22 cellular contexts compared by ENCODE assay signal in the genomic region with DNA sequence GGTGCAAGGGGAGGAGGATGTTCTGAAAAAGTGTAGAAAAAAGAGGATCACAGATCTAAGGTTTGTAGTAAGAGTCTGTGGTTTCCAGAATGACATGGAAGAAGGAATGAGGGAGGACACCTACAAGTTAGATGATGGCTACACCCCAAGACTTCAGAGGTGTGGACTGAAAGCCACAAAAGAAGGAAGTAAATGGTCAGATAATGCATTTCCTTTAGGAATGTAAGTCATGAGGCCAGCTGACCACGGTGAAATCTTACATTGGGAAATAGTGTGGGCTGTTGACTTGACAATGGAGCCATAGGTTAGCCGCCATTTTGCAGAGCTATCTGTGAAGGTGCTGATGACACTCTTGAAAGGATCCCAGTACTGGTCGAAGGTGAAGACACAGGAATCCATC. TPM values are rescaled to one million over a fixed set of nuclear protein-coding genes. Genes with fewer than 3 reads are reported as not detected.
DNase-seq lines count a peak whose midpoint lies in the region; ATAC-seq and TF ChIP-seq lines count a peak whose summit lies in the region.
"Had no signal": no experiment of that assay in that cellular context is flagged by ENCODE, and none has a peak within 500 bp of the region (broad histone marks: within the 10 kb centered on the region; RNA-seq: fewer than 3 reads in every experiment).

No MANE protein-coding gene starts in this region.

- no peak overlapping the region for H2BK120ac ChIP-seq in neuronal stem cell (ENCODE audit: low read depth, low read length)

- peaks cover 2% of the 10 kb centered on the region for H3K4me1 Mint-ChIP-seq in activated CD4-positive, alpha-beta T cell treated with anti-CD3 and anti-CD28 coated beads for 36 hours

- no peaks in the 10 kb centered on the region for H3K79me1 ChIP-seq in neuronal stem cell (ENCODE audit: low read depth, low read length)

- H3K36me3 ChIP-seq in WERI-Rb-1 (no peaks in the 10 kb centered on the region), osteoblast (ENCODE audit: insufficient read depth, low read length) (no peaks in the 10 kb centered on the region), neuronal stem cell (replicated peaks in 1 of 2; ENCODE audit: control insufficient read depth in 2 of 2, insufficient read depth in 2 of 2, low read length in 2 of 2) (no peaks in the 10 kb centered on the region)
- H3K36me3 ChIP-seq: BLaER1 treated with 17β-estradiol and CSF1 and Interleukin-3, amounts not matched to agents 10 nM and 100 nM; MG63 had no signal

- no peaks in the 10 kb centered on the region for H4K20me1 ChIP-seq in osteoblast (ENCODE audit: insufficient read depth, low read length)
- H4K20me1 ChIP-seq: BLaER1 treated with 17β-estradiol and CSF1 and Interleukin-3, amounts not matched to agents 10 nM and 100 nM had no signal

- H2AFZ ChIP-seq in osteoblast (ENCODE audit: low read length) (no peak overlapping the region), neuronal stem cell (ENCODE audit: low read length) (no peak overlapping the region)

- H2AK5ac ChIP-seq in neuronal stem cell (ENCODE audit: low read depth, low read length) = no peak overlapping the region

- H3K27me3 ChIP-seq in WERI-Rb-1 (ENCODE audit: insufficient read depth, low read depth, severe bottlenecking) = no peaks in the 10 kb centered on the region
- no peaks in the 10 kb centered on the region for H3K27me3 ChIP-seq in osteoblast (ENCODE audit: insufficient read depth, low read length)
- H3K27me3 ChIP-seq in neuronal stem cell (ENCODE audit: control insufficient read depth in 3 of 3, insufficient read depth in 3 of 3, low read depth in 1 of 3, low read length in 3 of 3) = peaks cover 0 to 2% (median 0%) of the 10 kb centered on the region in 3 experiments
- H3K27me3 ChIP-seq: BLaER1 treated with 17β-estradiol and CSF1 and Interleukin-3, amounts not matched to agents 10 nM and 100 nM; MG63 had no signal

- no peak overlapping the region for H2BK12ac ChIP-seq in neuronal stem cell (ENCODE audit: low read length)

- H3K9me3 ChIP-seq in WERI-Rb-1 (ENCODE audit: severe bottlenecking) (peaks cover 4% of the 10 kb centered on the region), osteoblast (ENCODE audit: low read depth, low read length) (peaks cover 5% of the 10 kb centered on the region), neuronal stem cell (replicated peaks in 1 of 2; ENCODE audit: control insufficient read depth in 2 of 2, insufficient read depth in 1 of 2, low read depth in 1 of 2, low read length in 2 of 2) (peaks cover 0 to 5% of the 10 kb centered on the region in 2 donors)

- H3K27ac Mint-ChIP-seq in activated CD4-positive, alpha-beta T cell treated with anti-CD3 and anti-CD28 coated beads for 36 hours = no peak overlapping the region
- H3K27ac Mint-ChIP-seq: CD4-positive, alpha-beta T cell had no signal

- H3K4me3 ChIP-seq in WERI-Rb-1 (ENCODE audit: low read depth, low read length) (no peak overlapping the region), osteoblast (ENCODE audit: insufficient read depth, low read length) (no peak overlapping the region), neuronal stem cell (ENCODE audit: low read length in 2 of 2) (no peak overlapping the region)
- H3K4me3 ChIP-seq: BLaER1 treated with 17β-estradiol and CSF1 and Interleukin-3, amounts not matched to agents 10 nM and 100 nM; MG63 had no signal

- no peaks in the 10 kb centered on the region for H3K4me1 ChIP-seq in osteoblast (ENCODE audit: insufficient read depth, low read length)
- no peaks in the 10 kb centered on the region for H3K4me1 ChIP-seq in neuronal stem cell (ENCODE audit: control insufficient read depth in 2 of 2, insufficient read depth in 1 of 2, low read depth in 1 of 2, low read length in 2 of 2)

- peak; percentile 17 for DNase-seq in HT1080 (ENCODE audit: low read depth)
- DNase-seq in WERI-Rb-1 = no peak
- peak; percentile 13 for DNase-seq in osteoblast (ENCODE audit: insufficient read length, low spot score, missing footprints)
- no peak for DNase-seq in activated CD4-positive, alpha-beta T cell treated with anti-CD3 and anti-CD28 coated beads for 36 hours
- no peak for DNase-seq in mucosa of gallbladder (ENCODE audit: low spot score)
- no peak for DNase-seq in neuronal stem cell (ENCODE audit: low spot score)
- DNase-seq: AML-193; CD4-positive, alpha-beta T cell; GOT3; HCEC 1CT; KBM-7; MG63; NCI-H2029; NCI-H446 treated with DMSO at 0.1 percent for 48 hours; NCI-H526; NK-92 treated with Interleukin-12 subunit alpha and Interleukin-12 subunit beta, amount 100 ng/mL, for 24 hours; SHP77 had no signal

- no peak overlapping the region for H4K91ac ChIP-seq in neuronal stem cell (ENCODE audit: low read depth, low read length, poor library complexity)

- CTCF ChIA-PET in activated CD4-positive, alpha-beta T cell treated with anti-CD3 and anti-CD28 coated beads for 36 hours (lab: Charles Lee) = interaction anchor here (0.6 kb wide), 1 partner anchor 98 kb away, joined by 3 read pairs; no protein-coding TSS in a partner anchor

- intact Hi-C loops in activated CD4-positive, alpha-beta T cell treated with anti-CD3 and anti-CD28 coated beads for 36 hours (cut with DNase I, micrococcal nuclease) = no loop called here

- H3K18ac ChIP-seq in neuronal stem cell (ENCODE audit: low read length) = no peak overlapping the region

- H3K4me2 ChIP-seq in osteoblast (ENCODE audit: insufficient read depth, low read length) = no peak overlapping the region
- H3K4me2 ChIP-seq in neuronal stem cell (ENCODE audit: insufficient read depth, low read length, poor library complexity, severe bottlenecking) = no peak overlapping the region

- no peak overlapping the region for H3K4me3 Mint-ChIP-seq in activated CD4-positive, alpha-beta T cell treated with anti-CD3 and anti-CD28 coated beads for 36 hours
- H3K4me3 Mint-ChIP-seq: CD4-positive, alpha-beta T cell had no signal

- no peak overlapping the region for H3K4ac ChIP-seq in neuronal stem cell (ENCODE audit: low read length)

- no peak overlapping the region for H3K23ac ChIP-seq in neuronal stem cell (ENCODE audit: low read depth, low read length, poor library complexity)

- H3K79me2 ChIP-seq in osteoblast (ENCODE audit: insufficient read depth, low read length) = no peaks in the 10 kb centered on the region

- no peak overlapping the region for H2BK15ac ChIP-seq in neuronal stem cell (ENCODE audit: low read length)

- WGBS in neuronal stem cell (ENCODE audit: extremely low coverage in 2 of 2, insufficient read length in 2 of 2, insufficient replicate concordance in 1 of 2), 2 donors = no CpG with 5 or more reads among the region's 3 CpGs

- peak overlapping the region; percentile 54 for H3K27ac ChIP-seq in WERI-Rb-1
- H3K27ac ChIP-seq in osteoblast (ENCODE audit: low read depth, low read length) = no peak overlapping the region
- H3K27ac ChIP-seq in neuronal stem cell (replicated peaks; ENCODE audit: low read length) = no peak overlapping the region
- H3K27ac ChIP-seq: BLaER1 treated with 17β-estradiol and CSF1 and Interleukin-3, amounts not matched to agents 10 nM and 100 nM; HL-60; RWPE1 had no signal

- H3K9me3 Mint-ChIP-seq in activated CD4-positive, alpha-beta T cell treated with anti-CD3 and anti-CD28 coated beads for 36 hours (ENCODE audit: low read depth) = no peaks in the 10 kb centered on the region
- H3K9me3 Mint-ChIP-seq: CD4-positive, alpha-beta T cell had no signal

- H4K8ac ChIP-seq in neuronal stem cell (ENCODE audit: low read depth, low read length) = no peak overlapping the region

- H3K14ac ChIP-seq in neuronal stem cell (ENCODE audit: low read length) = no peak overlapping the region

- TF ChIP-seq CTCF in WERI-Rb-1 (IDR thresholded peaks at IDR 0.05; ENCODE audit: low read depth, low read length) (no peak), osteoblast (IDR thresholded peaks at IDR 0.05; ENCODE audit: extremely low read depth, low read depth, low read length) (no peak)

- no peak overlapping the region for H3K9ac ChIP-seq in neuronal stem cell (ENCODE audit: low read depth, low read length, poor library complexity)
- H3K9ac ChIP-seq: BLaER1 treated with 17β-estradiol and CSF1 and Interleukin-3, amounts not matched to agents 10 nM and 100 nM had no signal

- ATAC-seq in esophagus mucosa (peak; percentile 54), GM21526 (IDR thresholded peaks at IDR 0.05; ENCODE audit: low FRiP score, unreplicated experiment) (no peak)
- ATAC-seq in activated CD4-positive, alpha-beta T cell treated with anti-CD3 and anti-CD28 coated beads for 36 hours = no peak

- H3K36me3 Mint-ChIP-seq in activated CD4-positive, alpha-beta T cell treated with anti-CD3 and anti-CD28 coated beads for 36 hours (ENCODE audit: low read depth) = no peaks in the 10 kb centered on the region

- POLR2A ChIA-PET in activated CD4-positive, alpha-beta T cell treated with anti-CD3 and anti-CD28 coated beads for 36 hours (lab: Charles Lee) = no interaction called here

- peaks cover 8% of the 10 kb centered on the region for H3K27me3 Mint-ChIP-seq in activated CD4-positive, alpha-beta T cell treated with anti-CD3 and anti-CD28 coated beads for 36 hours
- H3K27me3 Mint-ChIP-seq: CD4-positive, alpha-beta T cell had no signal

- no peak overlapping the region for H2BK5ac ChIP-seq in neuronal stem cell (ENCODE audit: low read length)

RNA-seq across cellular contexts. Expression of a gene that starts 25.3 kb away (rescaled TPM):
- total RNA-seq in HT1080 (2014; rRNA removed; shearing (Covaris generic)) = not detected in 2 replicates
- not detected in 2 replicates for polyA plus RNA-seq in HT1080 (2015; cell fraction: cytosol; rRNA removed)
- polyA plus RNA-seq in HT1080 (2015; cell fraction: nucleus; rRNA removed) = 0.12 TPM in 1 of 2 replicates, not detected in the other
- total RNA-seq in esophagus mucosa = 41.9 TPM
- total RNA-seq in osteoblast = 4.7 and 5.0 TPM in 2 replicates
- total RNA-seq in activated CD4-positive, alpha-beta T cell treated with anti-CD3 and anti-CD28 coated beads for 36 hours = under 1 TPM; 0.71 to 0.90 TPM
- total RNA-seq in mucosa of gallbladder = 28.1 TPM
- 8.9 TPM for polyA plus RNA-seq in neuronal stem cell (2013, experiment 1 of 2)
- 8.1 TPM for polyA plus RNA-seq in neuronal stem cell (2013, experiment 2 of 2)

RNA-seq across cellular contexts. Expression of a gene that starts 26.6 kb away (rescaled TPM):
- total RNA-seq in HT1080 (2014; rRNA removed; shearing (Covaris generic)) = 4.0 and 6.4 TPM in 2 replicates
- polyA plus RNA-seq in HT1080 (2015; cell fraction: cytosol; rRNA removed) = 3.7 and 3.9 TPM in 2 replicates
- 7.6 and 9.1 TPM in 2 replicates for polyA plus RNA-seq in HT1080 (2015; cell fraction: nucleus; rRNA removed)
- total RNA-seq in esophagus mucosa (0.32 TPM), osteoblast (0.29 TPM in 1 of 2 replicates, not detected in the other), mucosa of gallbladder (7.3 TPM)
- not detected for total RNA-seq in activated CD4-positive, alpha-beta T cell treated with anti-CD3 and anti-CD28 coated beads for 36 hours
- not detected for polyA plus RNA-seq in neuronal stem cell (2013, experiment 1 of 2)
- polyA plus RNA-seq in neuronal stem cell (2013, experiment 2 of 2) = not detected
- total RNA-seq: CD4-positive, alpha-beta T cell had no signal

Comparison
In these comparisons a context has a peak if more than half of its experiments do, and no peak if none do; other contexts are left out.
1. DNase-seq: peak in HT1080 (single experiment) and osteoblast (single experiment); none in WERI-Rb-1 (single experiment), activated CD4-positive, alpha-beta T cell treated with anti-CD3 and anti-CD28 coated beads for 36 hours (single experiment), mucosa of gallbladder (single experiment) and neuronal stem cell (single experiment).